Comparison of ENCODE assay signal across 11 cellular contexts in the genomic region with DNA sequence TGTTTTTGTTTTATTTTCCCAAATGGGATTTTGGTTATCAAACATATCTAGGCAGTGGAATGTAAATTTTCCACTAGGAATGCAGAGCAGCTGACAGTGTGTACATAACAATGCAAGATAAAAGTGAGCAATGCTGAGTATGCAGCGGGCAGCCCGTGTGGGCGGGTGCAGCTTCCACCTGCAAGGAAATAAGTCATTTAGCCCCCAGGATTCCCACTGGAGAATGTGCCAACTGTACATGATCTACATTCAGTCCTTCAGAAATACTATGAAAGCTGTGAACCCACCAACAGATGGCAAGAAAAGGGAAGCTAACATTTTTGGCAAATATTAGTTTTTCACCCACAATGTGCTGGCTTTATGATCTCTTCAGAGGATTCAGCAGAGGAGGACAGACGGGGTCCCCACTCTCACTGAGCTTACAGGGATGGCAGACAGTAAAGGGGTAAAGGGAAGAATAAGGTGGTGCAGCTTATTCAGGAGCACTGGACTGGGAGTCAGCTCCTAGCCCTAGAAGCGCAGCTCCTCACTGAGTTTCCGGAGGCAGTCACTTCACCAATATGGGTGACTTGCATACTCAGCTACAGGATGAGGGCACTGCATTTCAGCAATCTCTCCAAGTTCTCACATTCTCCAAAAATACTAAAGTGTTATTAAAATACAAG. TPM values are rescaled to one million over a fixed set of nuclear protein-coding genes. Genes with fewer than 3 reads are reported as not detected.
DNase-seq lines count a peak whose midpoint lies in the region; ATAC-seq and TF ChIP-seq lines count a peak whose summit lies in the region.
"Had no signal": no experiment of that assay in that cellular context is flagged by ENCODE, and none has a peak within 500 bp of the region (broad histone marks: within the 10 kb centered on the region; RNA-seq: fewer than 3 reads in every experiment).

No MANE protein-coding gene starts in this region.

- H3K36me3 ChIP-seq in iPS DF 6.9 (ENCODE audit: control insufficient read depth, insufficient read depth, low read length) = no peaks in the 10 kb centered on the region; the same call in 1 of the 2 replicates

- H3K4me3 ChIP-seq in iPS DF 6.9 (ENCODE audit: low read length) = no peak overlapping the region
- no peak overlapping the region for H3K4me3 ChIP-seq in skeletal muscle cell (ENCODE audit: low read depth, low read length)

- H3K27me3 Mint-ChIP-seq in WTC11 (ENCODE audit: low read depth) (peaks cover 38% of the 10 kb centered on the region), T-helper 17 cell (peaks cover 12% of the 10 kb centered on the region)

- peaks cover 17% of the 10 kb centered on the region for H3K4me1 Mint-ChIP-seq in WTC11
- no peaks in the 10 kb centered on the region for H3K4me1 Mint-ChIP-seq in T-helper 17 cell

- POLR2A ChIA-PET in WTC11 (lab: Charles Lee) = interaction anchor here (1.1 kb wide), 1 partner anchor 31 kb away, joined by 3 read pairs; no protein-coding TSS in a partner anchor

- H3K9me3 ChIP-seq in iPS DF 6.9 (ENCODE audit: control insufficient read depth, insufficient read depth, low read length) = no peaks in the 10 kb centered on the region; the same call in 1 of the 2 replicates
- no peaks in the 10 kb centered on the region for H3K9me3 ChIP-seq in T-helper 17 cell (ENCODE audit: control insufficient read depth, low read length, poor library complexity, severe bottlenecking)

- no peak for TF ChIP-seq CTCF in WTC11 (IDR thresholded peaks at IDR 0.05)

- no peaks in the 10 kb centered on the region for H3K27me3 ChIP-seq in iPS DF 6.9 (ENCODE audit: control insufficient read depth, insufficient read depth, low read length)

- ATAC-seq in WTC11 (peak; percentile 91), HG03354 (IDR thresholded peaks at IDR 0.05; ENCODE audit: poor library complexity, severe bottlenecking, unreplicated experiment) (no peak), T-helper 17 cell (no peak), HG02885 (IDR thresholded peaks at IDR 0.05; ENCODE audit: poor library complexity, unreplicated experiment) (no peak)

- CTCF ChIA-PET in WTC11 (lab: Charles Lee) = interaction anchor here (1.0 to 2.6 kb wide), 3 partner anchors 30 to 47 kb away, joined by 5 to 14 read pairs (median 9); no protein-coding TSS in a partner anchor

- peaks cover 36% of the 10 kb centered on the region for H3K9me3 Mint-ChIP-seq in WTC11

- DNase-seq in HCEC 1CT (peak; percentile 43), WTC11 (ENCODE audit: low spot score) (peak; percentile 50), iPS DF 6.9 (ENCODE audit: low read depth, low spot score) (peak; percentile 20), skeletal muscle cell (ENCODE audit: low read depth) (peak; percentile 43), T-helper 17 cell (no peak)
- DNase-seq in activated CD4-positive, alpha-beta T cell treated with anti-CD3 and anti-CD28 coated beads, Interleukin-2, amount 50 U/mL, for 1 hour = no peak
- DNase-seq: activated CD8-positive, alpha-beta memory T cell treated with anti-CD3 and anti-CD28 coated beads, Interleukin-2, amount 50 U/mL, for 4 hours; DMS 273 treated with DMSO at 0.1 percent for 48 hours had no signal

- H3K27ac Mint-ChIP-seq in WTC11 (peak overlapping the region; percentile 92), T-helper 17 cell (no peak overlapping the region)

- peak overlapping the region; percentile 29; the same call in 1 of the 2 replicates for H3K4me3 Mint-ChIP-seq in WTC11
- no peak overlapping the region for H3K4me3 Mint-ChIP-seq in T-helper 17 cell

- no CpG with 5 or more reads among the region's 6 CpGs for WGBS in iPS DF 6.9 (ENCODE audit: insufficient coverage, insufficient read length)

- H3K27ac ChIP-seq in iPS DF 6.9 (ENCODE audit: low read length) = no peak overlapping the region

- peaks cover 23% of the 10 kb centered on the region for H3K36me3 Mint-ChIP-seq in WTC11
- no peaks in the 10 kb centered on the region for H3K36me3 Mint-ChIP-seq in T-helper 17 cell (ENCODE audit: low read depth)

- peaks cover 2% of the 10 kb centered on the region; the same call in 1 of the 2 replicates for H3K4me1 ChIP-seq in iPS DF 6.9 (ENCODE audit: control insufficient read depth, insufficient read depth, low read length)

TF ChIP-seq in WTC11, 78 proteins besides CTCF, POLR2A, EP300 and RAD21:
- TF ChIP-seq ZNF671 (CRISPR knock-in tag; IDR thresholded peaks at IDR 0.05) (no peak), TEAD1 (CRISPR knock-in tag; IDR thresholded peaks at IDR 0.05) (peak; percentile 93; the same call in 1 of the 2 replicates), SMAD3 (CRISPR knock-in tag; IDR thresholded peaks at IDR 0.05; ENCODE audit: borderline replicate concordance) (no peak), GABPB1 (CRISPR knock-in tag; IDR thresholded peaks at IDR 0.05) (0 out of 2 replicates have a peak, but pooled peaks have one; percentile 43), ZBTB21 (CRISPR knock-in tag; IDR thresholded peaks at IDR 0.05; ENCODE audit: borderline replicate concordance) (no peak), SP1 (CRISPR knock-in tag; conservative IDR thresholded peaks at IDR 0.05) (peak; percentile 33; the same call in 1 of the 2 replicates), OVOL2 (CRISPR knock-in tag; IDR thresholded peaks at IDR 0.05; ENCODE audit: borderline replicate concordance) (no peak), TEAD4 (CRISPR knock-in tag; IDR thresholded peaks at IDR 0.05) (peak; percentile 77; the same call in 1 of the 2 replicates), ETV6 (CRISPR knock-in tag; IDR thresholded peaks at IDR 0.05) (0 out of 2 replicates have a peak, but pooled peaks have one; percentile 46), FOXK1 (CRISPR knock-in tag; IDR thresholded peaks at IDR 0.05) (0 out of 2 replicates have a peak, but pooled peaks have one; percentile 23)
- TF ChIP-seq, protein P1, sequence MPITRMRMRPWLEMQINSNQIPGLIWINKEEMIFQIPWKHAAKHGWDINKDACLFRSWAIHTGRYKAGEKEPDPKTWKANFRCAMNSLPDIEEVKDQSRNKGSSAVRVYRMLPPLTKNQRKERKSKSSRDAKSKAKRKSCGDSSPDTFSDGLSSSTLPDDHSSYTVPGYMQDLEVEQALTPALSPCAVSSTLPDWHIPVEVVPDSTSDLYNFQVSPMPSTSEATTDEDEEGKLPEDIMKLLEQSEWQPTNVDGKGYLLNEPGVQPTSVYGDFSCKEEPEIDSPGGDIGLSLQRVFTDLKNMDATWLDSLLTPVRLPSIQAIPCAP (CRISPR knock-in tag; IDR thresholded peaks at IDR 0.05) = no peak
- TF ChIP-seq, protein P2, sequence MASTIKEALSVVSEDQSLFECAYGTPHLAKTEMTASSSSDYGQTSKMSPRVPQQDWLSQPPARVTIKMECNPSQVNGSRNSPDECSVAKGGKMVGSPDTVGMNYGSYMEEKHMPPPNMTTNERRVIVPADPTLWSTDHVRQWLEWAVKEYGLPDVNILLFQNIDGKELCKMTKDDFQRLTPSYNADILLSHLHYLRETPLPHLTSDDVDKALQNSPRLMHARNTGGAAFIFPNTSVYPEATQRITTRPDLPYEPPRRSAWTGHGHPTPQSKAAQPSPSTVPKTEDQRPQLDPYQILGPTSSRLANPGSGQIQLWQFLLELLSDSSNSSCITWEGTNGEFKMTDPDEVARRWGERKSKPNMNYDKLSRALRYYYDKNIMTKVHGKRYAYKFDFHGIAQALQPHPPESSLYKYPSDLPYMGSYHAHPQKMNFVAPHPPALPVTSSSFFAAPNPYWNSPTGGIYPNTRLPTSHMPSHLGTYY (CRISPR knock-in tag; IDR thresholded peaks at IDR 0.05) = no peak

RNA-seq across cellular contexts. Expression of a gene that starts 44.2 kb away (rescaled TPM):
- total RNA-seq in WTC11 (2021) (1.4 to 3.2 TPM (median 1.8 TPM) in 3 replicates), T-helper 17 cell (under 1 TPM in 1 of 2 donors, not detected in 1; 0.15 TPM)
- total RNA-seq: T-helper 2 cell treated with Interferon-gamma antibody and Interleukin-4, amounts not matched to agents 100 ng/mL and 5 ng/mL, for 36 hours had no signal

Comparison
In these comparisons a context has a peak if more than half of its experiments do, and no peak if none do; other contexts are left out.
1. DNase-seq: peak in HCEC 1CT (single experiment), WTC11 (single experiment), iPS DF 6.9 (single experiment) and skeletal muscle cell (single experiment); none in T-helper 17 cell (0 of 3) and activated CD4-positive, alpha-beta T cell treated with anti-CD3 and anti-CD28 coated beads, Interleukin-2, amount 50 U/mL, for 1 hour (single experiment).